18 cellular contexts compared by ENCODE assay signal in the genomic region with DNA sequence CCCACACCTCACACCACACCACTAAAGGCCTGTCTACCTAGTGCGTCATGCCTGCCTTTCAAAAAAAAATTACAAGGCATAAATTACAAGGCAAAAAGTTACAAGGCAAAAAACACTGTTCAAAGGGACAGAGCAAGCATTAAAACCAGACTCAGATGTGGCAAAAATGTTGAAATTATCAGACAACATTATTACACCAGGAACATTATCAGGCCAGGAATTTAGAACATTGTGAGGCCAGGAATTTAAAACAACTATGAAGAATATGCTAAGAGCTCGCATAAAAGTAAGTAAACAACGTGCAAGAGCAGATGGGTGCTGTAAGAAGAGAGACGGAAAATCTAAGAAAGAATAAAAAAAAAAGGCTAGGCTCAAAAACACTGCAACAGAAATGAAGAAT. TPM values are rescaled to one million over a fixed set of nuclear protein-coding genes. Genes with fewer than 3 reads are reported as not detected.
"Had no signal": no experiment of that assay in that cellular context is flagged by ENCODE, and none has a peak within 500 bp of the region (broad histone marks: within the 10 kb centered on the region; RNA-seq: fewer than 3 reads in every experiment).

No MANE protein-coding gene starts in this region.

- DNase-seq: activated effector memory CD4-positive, alpha-beta T cell treated with anti-CD3 and anti-CD28 coated beads, Interleukin-2, amount 50 U/mL, for 16 hours; activated T-cell treated with anti-CD3 and anti-CD28 coated beads, Interleukin-2, amount 50 U/mL, for 1 hour; cortex of kidney; effector memory CD8-positive, alpha-beta T cell; foreskin melanocyte; head of caudate nucleus; islet precursor cell; mesendoderm; pancreas; retina; stimulated activated CD4-positive, alpha-beta T cell treated with anti-CD3 and anti-CD28 coated beads, Interleukin-4, amount 100 ng/mL, for 4 hours had no signal

- H3K4me3 ChIP-seq: pancreas had no signal

- FAIRE-seq: pancreas, TTC549 had no signal

- H3K9me3 ChIP-seq: pancreas had no signal

- H3K27ac ChIP-seq: pancreas had no signal

- ATAC-seq: activated CD4-positive, CD25-positive, alpha-beta regulatory T cell treated with anti-CD3 and anti-CD28 coated beads, Interleukin-2, amount 50 U/mL, for 24 hours; effector memory CD8-positive, alpha-beta T cell; left lobe of liver; pancreas had no signal

- H3K4me1 ChIP-seq: pancreas had no signal

- H3K27me3 ChIP-seq: pancreas had no signal

- H3K36me3 ChIP-seq: pancreas had no signal

RNA-seq across cellular contexts. Expression of a gene that starts 18.2 kb away (rescaled TPM):
- total RNA-seq: cardiac septum, epithelial cell of proximal tubule, left lobe of liver, neural crest cell, pancreas, skeletal muscle tissue had no signal
- polyA plus RNA-seq: pancreas had no signal
